In genomic region chr1:54137532-54138061, GRCh38 we compare ENCODE assay signal across 11 cellular contexts. TPM values are rescaled to one million over a fixed set of nuclear protein-coding genes. Genes with fewer than 3 reads are reported as not detected.
DNase-seq lines count a peak whose midpoint lies in the region; ATAC-seq and TF ChIP-seq lines count a peak whose summit lies in the region.
"Had no signal": no experiment of that assay in that cellular context is flagged by ENCODE, and none has a peak within 500 bp of the region (broad histone marks: within the 10 kb centered on the region; RNA-seq: fewer than 3 reads in every experiment).

No MANE protein-coding gene starts in this region.

- H3K4me1 ChIP-seq in trophoblast cell (ENCODE audit: control insufficient read depth in 1 of 2, insufficient read depth in 2 of 2, low read length in 2 of 2), result peaks cover 19 to 33% of the 10 kb centered on the region in 2 experiments

- H3K36me3 ChIP-seq in trophoblast cell (ENCODE audit: control insufficient read depth in 1 of 2, insufficient read depth in 2 of 2, low read length in 2 of 2), result no peaks in the 10 kb centered on the region

- H4K91ac ChIP-seq in trophoblast cell (ENCODE audit: low read depth, low read length), result peak overlapping the region; percentile 90

- H3K4me2 ChIP-seq in trophoblast cell (ENCODE audit: low read length), result no peak overlapping the region

- ATAC-seq in SK-N-SH treated with all-trans-retinoic acid at 6 μM for 48 hours, result peak; percentile 40; the same call in 2 of the 3 replicates
- ATAC-seq in HG03460 (IDR thresholded peaks at IDR 0.05; ENCODE audit: unreplicated experiment), result no peak
- ATAC-seq: CD8-positive, alpha-beta T cell had no signal

- H3K18ac ChIP-seq in trophoblast cell (ENCODE audit: low read length), result peak overlapping the region; percentile 77

- peak overlapping the region; percentile 87 for H2BK120ac ChIP-seq in trophoblast cell (ENCODE audit: insufficient read depth, low read length, poor library complexity)

- H2BK12ac ChIP-seq in trophoblast cell (ENCODE audit: low read length), result no peak overlapping the region

- peak overlapping the region; percentile 75 for H3K14ac ChIP-seq in trophoblast cell (ENCODE audit: low read length)

- H2AK5ac ChIP-seq in trophoblast cell (ENCODE audit: low read length), result peak overlapping the region; percentile 72

- peaks cover 11% of the 10 kb centered on the region for H3K79me2 ChIP-seq in trophoblast cell (ENCODE audit: control insufficient read depth, insufficient read depth, low read length, poor library complexity)

- no peak overlapping the region for H3K23ac ChIP-seq in trophoblast cell (ENCODE audit: low read length)

- DNase-seq in GM04503 (ENCODE audit: low read depth) (peak; percentile 44), fibroblast of peridontal ligament (ENCODE audit: extremely low read depth) (peak; percentile 7), trophoblast cell (no peak), SHP77 treated with DMSO at 0.1 percent for 48 hours (lab: John Stamatoyannopoulos, UW) (no peak), foreskin melanocyte (no peak), NCI-H2196 treated with DMSO at 0.1 percent for 48 hours (lab: John Stamatoyannopoulos, UW; ENCODE audit: unreplicated experiment) (no peak)
- DNase-seq: anterior cingulate cortex; CD8-positive, alpha-beta T cell; left cardiac atrium had no signal

- no peak overlapping the region for H3K4me3 ChIP-seq in trophoblast cell (ENCODE audit: low read depth, low read length)

- H3K9ac ChIP-seq in trophoblast cell (ENCODE audit: low read length), result no peak overlapping the region

- no peaks in the 10 kb centered on the region for H3K27me3 ChIP-seq in trophoblast cell (ENCODE audit: insufficient read depth, low read length)

- H3K79me1 ChIP-seq in trophoblast cell (ENCODE audit: low read length), result peaks cover 36% of the 10 kb centered on the region

- H2AFZ ChIP-seq in trophoblast cell (ENCODE audit: insufficient read depth, low read length, poor library complexity), result peak overlapping the region; percentile 8

- peaks cover 4% of the 10 kb centered on the region for H3K9me3 ChIP-seq in trophoblast cell (ENCODE audit: insufficient read depth, low read depth, low read length)

- no peak overlapping the region for H4K12ac ChIP-seq in trophoblast cell (ENCODE audit: low read depth, low read length)

- H3K4ac ChIP-seq in trophoblast cell (ENCODE audit: low read depth, low read length), result peak overlapping the region; percentile 7

- peak overlapping the region; percentile 47 for H4K8ac ChIP-seq in trophoblast cell (ENCODE audit: low read depth, low read length)

- H2BK5ac ChIP-seq in trophoblast cell (ENCODE audit: low read depth, low read length, poor library complexity), result peak overlapping the region; percentile 77

- no CpG with 5 or more reads among the region's 10 CpGs for WGBS in trophoblast cell (ENCODE audit: extremely low coverage, insufficient coverage, insufficient read length)

- peak overlapping the region; percentile 97 for H3K27ac ChIP-seq in trophoblast cell (ENCODE audit: low read depth, low read length)

TF ChIP-seq in SK-N-SH treated with all-trans-retinoic acid at 6 μM for 48 hours, 23 proteins besides CTCF, POLR2A, EP300 and RAD21:
- no peak for TF ChIP-seq ZC3H10 (CRISPR knock-in tag; IDR thresholded peaks at IDR 0.05)
- no peak for TF ChIP-seq SNAI2 (CRISPR knock-in tag; IDR thresholded peaks at IDR 0.05)
- no peak for TF ChIP-seq ZNF8 (CRISPR knock-in tag; IDR thresholded peaks at IDR 0.05)
- no peak for TF ChIP-seq PATZ1 (CRISPR knock-in tag; IDR thresholded peaks at IDR 0.05; ENCODE audit: borderline replicate concordance)
- TF ChIP-seq POU6F1 (CRISPR knock-in tag; IDR thresholded peaks at IDR 0.05; ENCODE audit: borderline replicate concordance, low read depth), result no peak
- TF ChIP-seq GLIS3 (CRISPR knock-in tag; IDR thresholded peaks at IDR 0.05), result no peak
- TF ChIP-seq CSRNP3 (CRISPR knock-in tag; IDR thresholded peaks at IDR 0.05), result no peak
- no peak for TF ChIP-seq ZFP30 (CRISPR knock-in tag; IDR thresholded peaks at IDR 0.05)
- no peak for TF ChIP-seq TOX (CRISPR knock-in tag; IDR thresholded peaks at IDR 0.05; ENCODE audit: borderline replicate concordance)
- TF ChIP-seq TCF4 (CRISPR knock-in tag; IDR thresholded peaks at IDR 0.05; ENCODE audit: borderline replicate concordance), result no peak
- no peak for TF ChIP-seq ARNTL (CRISPR knock-in tag; IDR thresholded peaks at IDR 0.05; ENCODE audit: borderline replicate concordance, low read depth)
- TF ChIP-seq ISL1 (CRISPR knock-in tag; IDR thresholded peaks at IDR 0.05), result no peak
TF ChIP-seq in SK-N-SH treated with all-trans-retinoic acid at 6 μM for 48 hours: peak in this region for 0.

RNA-seq across cellular contexts. Expression of gene CDCP2, which starts 15.2 kb away (rescaled TPM):
- polyA plus RNA-seq in trophoblast cell (2013), result not detected in 2 replicates

Comparison
In these comparisons a context has a peak if more than half of its experiments do, and no peak if none do; other contexts are left out.
1. DNase-seq: peak in GM04503 (single experiment) and fibroblast of peridontal ligament (single experiment); none in trophoblast cell (0 of 2), SHP77 treated with DMSO at 0.1 percent for 48 hours (single experiment), foreskin melanocyte (single experiment) and NCI-H2196 treated with DMSO at 0.1 percent for 48 hours (single experiment).